In the genomic region with DNA sequence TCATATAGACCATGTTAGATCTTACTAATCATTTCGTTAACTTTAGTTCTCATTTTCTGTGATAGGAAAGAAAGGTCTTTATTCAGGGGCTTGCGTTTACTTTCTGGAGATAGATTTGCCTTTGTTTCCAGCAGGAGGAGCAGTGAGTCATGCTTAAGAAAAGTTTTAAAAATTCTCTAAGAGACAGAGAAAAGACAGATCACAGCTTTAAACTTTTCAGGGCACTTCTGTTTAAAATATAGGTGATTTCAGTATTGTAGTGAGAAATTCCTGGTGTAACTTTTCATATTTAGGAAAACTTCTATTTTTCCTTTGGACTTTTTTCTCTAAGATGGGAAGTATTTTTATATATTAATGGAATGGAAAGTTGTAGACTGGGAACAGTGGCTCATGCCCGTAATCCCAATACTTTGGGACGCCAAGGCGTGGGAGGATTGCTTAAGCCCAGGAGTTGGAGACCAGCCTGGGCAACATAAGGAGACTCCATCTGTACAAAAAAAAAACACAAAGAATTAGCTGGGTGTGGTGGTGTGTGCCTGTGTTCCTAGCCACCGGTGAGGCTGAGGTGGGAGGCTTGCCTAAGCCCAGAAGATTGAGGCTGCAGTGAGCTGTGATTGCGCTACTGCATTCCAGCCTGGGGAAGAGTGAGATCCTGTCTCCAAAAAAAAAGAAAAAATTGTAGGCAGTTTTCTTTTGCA, we compare ENCODE assay signal across 9 cellular contexts.
DNase-seq lines count a peak whose midpoint lies in the region; ATAC-seq and TF ChIP-seq lines count a peak whose summit lies in the region.
"Had no signal": no experiment of that assay in that cellular context is flagged by ENCODE, and none has a peak within 500 bp of the region (broad histone marks: within the 10 kb centered on the region; RNA-seq: fewer than 3 reads in every experiment).

No MANE protein-coding gene starts in this region.

- peaks cover 66% of the 10 kb centered on the region for H3K36me3 ChIP-seq in RWPE2 (ENCODE audit: low read depth)
- H3K36me3 ChIP-seq in thoracic aorta, result peaks cover 10% of the 10 kb centered on the region

- DNase-seq in RWPE2 (ENCODE audit: low spot score) (no peak), foreskin fibroblast (peak in 1 of 2 donors; percentile 28), thoracic aorta (ENCODE audit: low spot score) (no peak), erythroblast (lab: John Stamatoyannopoulos, UW) (no peak), GM19238 (ENCODE audit: insufficient read length, low spot score) (no peak)
- no peak for DNase-seq in stimulated activated CD4-positive, alpha-beta T cell treated with anti-CD3 and anti-CD28 coated beads, Interleukin-12 subunit alpha, Interleukin-12 subunit beta, amount 100 ng/mL, for 4 hours
- DNase-seq: anterior cingulate cortex, NCI-H69 had no signal

- no peaks in the 10 kb centered on the region for H3K27me3 ChIP-seq in RWPE2 (ENCODE audit: insufficient read depth, poor library complexity, severe bottlenecking)
- no peaks in the 10 kb centered on the region for H3K27me3 ChIP-seq in thoracic aorta (replicated peaks; ENCODE audit: insufficient read depth)

- no peak for TF ChIP-seq POLR2A in erythroblast (IDR thresholded peaks at IDR 0.05; ENCODE audit: low read length)

- H3K4me1 ChIP-seq in RWPE2 (ENCODE audit: insufficient read depth, poor library complexity, severe bottlenecking), result no peaks in the 10 kb centered on the region
- peaks cover 0 to 11% of the 10 kb centered on the region in 2 donors for H3K4me1 ChIP-seq in thoracic aorta (ENCODE audit: control insufficient read depth in 1 of 2, low read depth in 2 of 2)

- no peak overlapping the region for H3K4me3 ChIP-seq in GM12875 (ENCODE audit: low read depth, low read length)
- H3K4me3 ChIP-seq in RWPE2 (ENCODE audit: severe bottlenecking), result no peak overlapping the region
- H3K4me3 ChIP-seq in foreskin fibroblast (ENCODE audit: low read depth in 1 of 2, low read length in 2 of 2), result no peak overlapping the region
- no peak overlapping the region for H3K4me3 ChIP-seq in thoracic aorta

- H3K27ac ChIP-seq in RWPE2 (ENCODE audit: poor library complexity, severe bottlenecking) (no peak overlapping the region), thoracic aorta (peak overlapping the region in 1 of 2 donors; percentile 32)

- no peaks in the 10 kb centered on the region for H3K9me3 ChIP-seq in RWPE2 (ENCODE audit: severe bottlenecking)
- H3K9me3 ChIP-seq in thoracic aorta, result no peaks in the 10 kb centered on the region

- 0 out of 3 replicates have a peak, but pooled peaks have one; percentile 12 for ATAC-seq in RWPE2 (ENCODE audit: low read depth)
- no peak for ATAC-seq in thoracic aorta (ENCODE audit: insufficient number of reproducible peaks, low FRiP score, low read depth)

- TF ChIP-seq CTCF in GM12875 (IDR thresholded peaks at IDR 0.05; ENCODE audit: borderline replicate concordance, insufficient read depth, low read depth, low read length) (0 out of 2 replicates have a peak, but pooled peaks have one; percentile 15), RWPE2 (IDR thresholded peaks at IDR 0.05; ENCODE audit: poor library complexity, severe bottlenecking) (peak; percentile 53), foreskin fibroblast (IDR thresholded peaks at IDR 0.05; ENCODE audit: low read depth, low read length) (peak; percentile 48), thoracic aorta (IDR thresholded peaks at IDR 0.05) (peak; percentile 37)
